Comparison of ENCODE assay signal across 8 cellular contexts in genomic region chr22:35350539-35351503, GRCh38. TPM values are rescaled to one million over a fixed set of nuclear protein-coding genes. Genes with fewer than 3 reads are reported as not detected.
DNase-seq lines count a peak whose midpoint lies in the region; ATAC-seq and TF ChIP-seq lines count a peak whose summit lies in the region.

No MANE protein-coding gene starts in this region.

- peaks cover 14 to 19% of the 10 kb centered on the region in 2 donors for H3K4me1 ChIP-seq in adrenal gland (replicated peaks in 1 of 2)

- H3K4me3 ChIP-seq in GM12864 (ENCODE audit: low read depth, low read length) (peak overlapping the region; percentile 50), adrenal gland (peak overlapping the region in 2 of 4 donors; percentile 27 to 67)

- TF ChIP-seq POLR2A in adrenal gland (IDR thresholded peaks at IDR 0.05), result peak in 1 of 2 donors; percentile 46

- H3K36me3 Mint-ChIP-seq in type B pancreatic cell, result no peaks in the 10 kb centered on the region

- H3K9me3 ChIP-seq in adrenal gland (replicated peaks in 1 of 3), result no peaks in the 10 kb centered on the region

- no peaks in the 10 kb centered on the region for H3K27me3 ChIP-seq in adrenal gland

- intact Hi-C loops in adrenal gland (cut with DNase I) (loop anchor here in 1 of 2 donors (5.0 kb wide), 2 partner anchors 231 to 271 kb away; no protein-coding TSS in a partner anchor), left cardiac atrium (cut with DNase I) (loop anchor here (2.0 to 10.0 kb wide), 2 partner anchors 232 to 234 kb away; no protein-coding TSS in a partner anchor), posterior cingulate gyrus (cut with DNase I) (loop anchor here (2.0 to 5.0 kb wide), 4 partner anchors 30 to 272 kb away; partner anchors contain the start of gene HMOX1)

- TF ChIP-seq CTCF in GM12864 (IDR thresholded peaks at IDR 0.05; ENCODE audit: low read depth, low read length, missing control alignments) (peak; percentile 87), adrenal gland (IDR thresholded peaks at IDR 0.05) (peak; percentile 79 to 97 (median 94)), type B pancreatic cell (conservative IDR thresholded peaks at IDR 0.05) (peak; percentile 99)

- peaks cover 24% of the 10 kb centered on the region for H3K4me1 Mint-ChIP-seq in type B pancreatic cell (ENCODE audit: unreplicated experiment)

- peak overlapping the region in 3 of 5 donors; percentile 46 to 77 (median 69) for H3K27ac ChIP-seq in adrenal gland

- DNase-seq in GM12864 (ENCODE audit: low read depth) (peak; percentile 75), NCI-H1417 treated with DMSO at 0.1 percent for 48 hours (lab: John Stamatoyannopoulos, UW) (peak; percentile 36), T follicular helper cell (ENCODE audit: low read depth) (peak; percentile 75), adrenal gland (peak; percentile 94 to 96 (median 96)), left cardiac atrium (peak; percentile 94), posterior cingulate gyrus (peak; percentile 74 to 98 (median 90)), type B pancreatic cell (ENCODE audit: extremely low spot score, unreplicated experiment) (peak; percentile 95)

- H3K36me3 ChIP-seq in adrenal gland (replicated peaks in 1 of 2), result peaks cover 0 to 23% of the 10 kb centered on the region in 2 donors

- ATAC-seq in HG02763 (IDR thresholded peaks at IDR 0.05; ENCODE audit: unreplicated experiment) (peak; percentile 71), left cardiac atrium (peak; percentile 89 to 91)

- H3K27ac Mint-ChIP-seq in type B pancreatic cell, result peak overlapping the region; percentile 81

- peak overlapping the region; percentile 91 for H3K4me3 Mint-ChIP-seq in type B pancreatic cell

- H3K9me3 Mint-ChIP-seq in type B pancreatic cell, result no peaks in the 10 kb centered on the region

- H3K27me3 Mint-ChIP-seq in type B pancreatic cell, result peaks cover 5% of the 10 kb centered on the region

- WGBS in adrenal gland, 4 donors, result 1 to 4% (median 1%) methylated on average over 19 to 47 of the region's 47 CpGs

RNA-seq across cellular contexts. Expression of gene HMOX1, which starts 30.1 kb away (rescaled TPM):
- total RNA-seq in adrenal gland (100 to 1,000 TPM in 2 of 8 donors, 10 to 100 TPM in 6; 30.8 to 578 (median 57.4) TPM), left cardiac atrium (10 to 100 TPM; 13.6 to 16.0 TPM), type B pancreatic cell (ENCODE audit: low replicate concordance) (4.1 and 7.7 TPM in 2 replicates)
- polyA plus RNA-seq in adrenal gland, result 10 to 100 TPM; 15.4 to 27.6 (median 27.3) TPM

RNA-seq across cellular contexts. Expression of gene MCM5, which starts 49.1 kb away (rescaled TPM):
- total RNA-seq in adrenal gland (10 to 100 TPM in 7 of 8 donors, 1 to 10 TPM in 1; 9.0 to 20.1 (median 16.4) TPM), left cardiac atrium (10 to 100 TPM; 11.0 to 21.9 TPM), type B pancreatic cell (ENCODE audit: low replicate concordance) (45.5 and 98.0 TPM in 2 replicates)
- 1 to 10 TPM; 3.9 to 9.6 (median 7.0) TPM for polyA plus RNA-seq in adrenal gland

RNA-seq across cellular contexts. Expression of gene TOM1, which starts 51.1 kb away (rescaled TPM):
- total RNA-seq in adrenal gland (100 to 1,000 TPM in 5 of 8 donors, 10 to 100 TPM in 3; 82.8 to 188 (median 109) TPM), left cardiac atrium (10 to 100 TPM; 45.1 to 57.9 TPM), type B pancreatic cell (ENCODE audit: low replicate concordance) (27.0 and 37.6 TPM in 2 replicates)
- 100 to 1,000 TPM in 2 of 3 donors, 10 to 100 TPM in 1; 96.5 to 121 (median 111) TPM for polyA plus RNA-seq in adrenal gland

Comparison
In these comparisons a context has a peak if more than half of its experiments do, and no peak if none do; other contexts are left out.
1. DNase-seq: peak in every context shown above with its lines; median percentile 96 in adrenal gland; 95 in type B pancreatic cell; 94 in left cardiac atrium; 90 in posterior cingulate gyrus; 75 in GM12864; 75 in T follicular helper cell; 36 in NCI-H1417 treated with DMSO at 0.1 percent for 48 hours.